In the genomic region with DNA sequence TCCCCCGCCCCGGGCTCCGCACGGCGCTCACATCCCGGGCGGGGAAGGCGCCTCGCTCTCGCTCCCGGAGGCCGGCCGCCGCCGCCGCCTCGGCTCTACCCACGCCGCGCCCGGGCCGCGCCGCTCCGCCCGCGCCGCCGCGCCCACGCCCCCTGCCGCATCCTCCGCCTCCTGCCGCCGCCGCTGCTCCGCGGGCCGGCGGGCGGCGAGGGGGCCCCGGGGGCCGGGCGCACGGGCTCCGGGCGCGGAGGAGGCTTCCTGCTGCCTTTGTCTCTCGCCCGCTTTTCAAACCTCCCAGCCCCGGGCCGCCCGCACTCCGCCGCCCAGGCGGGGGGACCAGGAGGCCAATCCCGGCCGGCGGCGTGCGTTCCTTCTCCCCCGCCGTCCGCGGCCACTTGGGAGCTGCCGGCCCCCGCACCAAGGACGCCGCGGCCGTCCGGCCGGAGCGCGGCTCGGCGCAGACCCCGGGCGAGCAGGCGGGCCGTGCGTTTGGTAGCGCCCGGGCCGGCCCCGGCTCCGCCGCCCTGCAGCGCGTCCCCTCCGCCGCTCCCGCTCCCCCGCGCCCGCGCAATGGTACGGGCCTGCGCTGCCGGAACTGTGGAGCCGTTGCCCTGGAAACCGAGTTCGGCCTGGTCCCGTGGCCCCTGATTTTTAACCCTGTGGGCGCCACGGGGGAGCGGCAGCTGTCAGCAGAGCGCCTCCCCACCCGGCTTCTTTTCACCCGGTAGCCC, we compare ENCODE assay signal across 2 cellular contexts.
TF ChIP-seq lines count a peak whose summit lies in the region.

A gene with protein sequence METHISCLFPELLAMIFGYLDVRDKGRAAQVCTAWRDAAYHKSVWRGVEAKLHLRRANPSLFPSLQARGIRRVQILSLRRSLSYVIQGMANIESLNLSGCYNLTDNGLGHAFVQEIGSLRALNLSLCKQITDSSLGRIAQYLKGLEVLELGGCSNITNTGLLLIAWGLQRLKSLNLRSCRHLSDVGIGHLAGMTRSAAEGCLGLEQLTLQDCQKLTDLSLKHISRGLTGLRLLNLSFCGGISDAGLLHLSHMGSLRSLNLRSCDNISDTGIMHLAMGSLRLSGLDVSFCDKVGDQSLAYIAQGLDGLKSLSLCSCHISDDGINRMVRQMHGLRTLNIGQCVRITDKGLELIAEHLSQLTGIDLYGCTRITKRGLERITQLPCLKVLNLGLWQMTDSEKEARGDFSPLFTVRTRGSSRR (minus strand): TSS at position 287 of the 731 bp plus-strand sequence. CDS start 515 bp downstream, outside the sequence.

TF ChIP-seq in HCT116, 20 proteins besides CTCF, POLR2A, EP300 and RAD21 (continued from another document):
- no peak for TF ChIP-seq ELF1 (IDR thresholded peaks at IDR 0.05; ENCODE audit: borderline replicate concordance, low read depth)
- no peak for TF ChIP-seq ZNF274 (IDR thresholded peaks at IDR 0.05; ENCODE audit: low read depth, low read length)
- no peak for TF ChIP-seq FOSL1 (IDR thresholded peaks at IDR 0.05; ENCODE audit: low read depth)
- no peak; the same call in 1 of the 2 replicates for TF ChIP-seq SIN3A (IDR thresholded peaks at IDR 0.05; ENCODE audit: low read depth)
- no peak for TF ChIP-seq EGR1 (IDR thresholded peaks at IDR 0.05; ENCODE audit: low read depth)
- no peak for TF ChIP-seq SRF (IDR thresholded peaks at IDR 0.05; ENCODE audit: low read depth)
- no peak for TF ChIP-seq EZH2phosphoT487 (IDR thresholded peaks at IDR 0.05; ENCODE audit: borderline replicate concordance)
- TF ChIP-seq, protein P1, sequence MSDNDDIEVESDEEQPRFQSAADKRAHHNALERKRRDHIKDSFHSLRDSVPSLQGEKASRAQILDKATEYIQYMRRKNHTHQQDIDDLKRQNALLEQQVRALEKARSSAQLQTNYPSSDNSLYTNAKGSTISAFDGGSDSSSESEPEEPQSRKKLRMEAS (IDR thresholded peaks at IDR 0.05): 0 out of 2 replicates have a peak, but pooled peaks have one; percentile 13
- no peak for TF ChIP-seq ATF3 (IDR thresholded peaks at IDR 0.05)
- no peak for TF ChIP-seq CEBPB (IDR thresholded peaks at IDR 0.05; ENCODE audit: low read depth)
- no peak for TF ChIP-seq CBX3 (IDR thresholded peaks at IDR 0.05; ENCODE audit: low read depth)
- TF ChIP-seq, protein P2, sequence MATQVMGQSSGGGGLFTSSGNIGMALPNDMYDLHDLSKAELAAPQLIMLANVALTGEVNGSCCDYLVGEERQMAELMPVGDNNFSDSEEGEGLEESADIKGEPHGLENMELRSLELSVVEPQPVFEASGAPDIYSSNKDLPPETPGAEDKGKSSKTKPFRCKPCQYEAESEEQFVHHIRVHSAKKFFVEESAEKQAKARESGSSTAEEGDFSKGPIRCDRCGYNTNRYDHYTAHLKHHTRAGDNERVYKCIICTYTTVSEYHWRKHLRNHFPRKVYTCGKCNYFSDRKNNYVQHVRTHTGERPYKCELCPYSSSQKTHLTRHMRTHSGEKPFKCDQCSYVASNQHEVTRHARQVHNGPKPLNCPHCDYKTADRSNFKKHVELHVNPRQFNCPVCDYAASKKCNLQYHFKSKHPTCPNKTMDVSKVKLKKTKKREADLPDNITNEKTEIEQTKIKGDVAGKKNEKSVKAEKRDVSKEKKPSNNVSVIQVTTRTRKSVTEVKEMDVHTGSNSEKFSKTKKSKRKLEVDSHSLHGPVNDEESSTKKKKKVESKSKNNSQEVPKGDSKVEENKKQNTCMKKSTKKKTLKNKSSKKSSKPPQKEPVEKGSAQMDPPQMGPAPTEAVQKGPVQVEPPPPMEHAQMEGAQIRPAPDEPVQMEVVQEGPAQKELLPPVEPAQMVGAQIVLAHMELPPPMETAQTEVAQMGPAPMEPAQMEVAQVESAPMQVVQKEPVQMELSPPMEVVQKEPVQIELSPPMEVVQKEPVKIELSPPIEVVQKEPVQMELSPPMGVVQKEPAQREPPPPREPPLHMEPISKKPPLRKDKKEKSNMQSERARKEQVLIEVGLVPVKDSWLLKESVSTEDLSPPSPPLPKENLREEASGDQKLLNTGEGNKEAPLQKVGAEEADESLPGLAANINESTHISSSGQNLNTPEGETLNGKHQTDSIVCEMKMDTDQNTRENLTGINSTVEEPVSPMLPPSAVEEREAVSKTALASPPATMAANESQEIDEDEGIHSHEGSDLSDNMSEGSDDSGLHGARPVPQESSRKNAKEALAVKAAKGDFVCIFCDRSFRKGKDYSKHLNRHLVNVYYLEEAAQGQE (IDR thresholded peaks at IDR 0.05; ENCODE audit: low read depth): no peak
- TF ChIP-seq JUND (IDR thresholded peaks at IDR 0.05): no peak
- TF ChIP-seq, protein P3, sequence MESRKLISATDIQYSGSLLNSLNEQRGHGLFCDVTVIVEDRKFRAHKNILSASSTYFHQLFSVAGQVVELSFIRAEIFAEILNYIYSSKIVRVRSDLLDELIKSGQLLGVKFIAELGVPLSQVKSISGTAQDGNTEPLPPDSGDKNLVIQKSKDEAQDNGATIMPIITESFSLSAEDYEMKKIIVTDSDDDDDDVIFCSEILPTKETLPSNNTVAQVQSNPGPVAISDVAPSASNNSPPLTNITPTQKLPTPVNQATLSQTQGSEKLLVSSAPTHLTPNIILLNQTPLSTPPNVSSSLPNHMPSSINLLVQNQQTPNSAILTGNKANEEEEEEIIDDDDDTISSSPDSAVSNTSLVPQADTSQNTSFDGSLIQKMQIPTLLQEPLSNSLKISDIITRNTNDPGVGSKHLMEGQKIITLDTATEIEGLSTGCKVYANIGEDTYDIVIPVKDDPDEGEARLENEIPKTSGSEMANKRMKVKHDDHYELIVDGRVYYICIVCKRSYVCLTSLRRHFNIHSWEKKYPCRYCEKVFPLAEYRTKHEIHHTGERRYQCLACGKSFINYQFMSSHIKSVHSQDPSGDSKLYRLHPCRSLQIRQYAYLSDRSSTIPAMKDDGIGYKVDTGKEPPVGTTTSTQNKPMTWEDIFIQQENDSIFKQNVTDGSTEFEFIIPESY (IDR thresholded peaks at IDR 0.05; ENCODE audit: extremely low read depth, insufficient replicate concordance, low read length): no peak
- peak; percentile 68 for TF ChIP-seq ZFX (IDR thresholded peaks at IDR 0.05)
- TF ChIP-seq EZH2 (IDR thresholded peaks at IDR 0.05): no peak
- peak; percentile 48; the same call in 1 of the 2 replicates for TF ChIP-seq SP1 (IDR thresholded peaks at IDR 0.05; ENCODE audit: low read depth)

TF ChIP-seq in SK-N-SH, 30 proteins besides CTCF, POLR2A, EP300 and RAD21 (continued from another document):
- TF ChIP-seq, protein P4, sequence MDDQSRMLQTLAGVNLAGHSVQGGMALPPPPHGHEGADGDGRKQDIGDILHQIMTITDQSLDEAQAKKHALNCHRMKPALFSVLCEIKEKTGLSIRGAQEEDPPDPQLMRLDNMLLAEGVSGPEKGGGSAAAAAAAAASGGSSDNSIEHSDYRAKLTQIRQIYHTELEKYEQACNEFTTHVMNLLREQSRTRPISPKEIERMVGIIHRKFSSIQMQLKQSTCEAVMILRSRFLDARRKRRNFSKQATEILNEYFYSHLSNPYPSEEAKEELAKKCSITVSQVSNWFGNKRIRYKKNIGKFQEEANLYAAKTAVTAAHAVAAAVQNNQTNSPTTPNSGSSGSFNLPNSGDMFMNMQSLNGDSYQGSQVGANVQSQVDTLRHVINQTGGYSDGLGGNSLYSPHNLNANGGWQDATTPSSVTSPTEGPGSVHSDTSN (IDR thresholded peaks at IDR 0.05): peak; percentile 18; the same call in 1 of the 2 replicates
- TF ChIP-seq, protein P5, sequence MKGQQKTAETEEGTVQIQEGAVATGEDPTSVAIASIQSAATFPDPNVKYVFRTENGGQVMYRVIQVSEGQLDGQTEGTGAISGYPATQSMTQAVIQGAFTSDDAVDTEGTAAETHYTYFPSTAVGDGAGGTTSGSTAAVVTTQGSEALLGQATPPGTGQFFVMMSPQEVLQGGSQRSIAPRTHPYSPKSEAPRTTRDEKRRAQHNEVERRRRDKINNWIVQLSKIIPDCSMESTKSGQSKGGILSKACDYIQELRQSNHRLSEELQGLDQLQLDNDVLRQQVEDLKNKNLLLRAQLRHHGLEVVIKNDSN (IDR thresholded peaks at IDR 0.05; ENCODE audit: borderline replicate concordance, low read depth): peak; percentile 81; the same call in 1 of the 2 replicates
- peak; percentile 33; the same call in 1 of the 2 replicates for TF ChIP-seq TAF1 (IDR thresholded peaks at IDR 0.05; ENCODE audit: borderline replicate concordance, low read depth, low read length)
- peak; percentile 44 for TF ChIP-seq ELF1 (IDR thresholded peaks at IDR 0.05)
- peak; percentile 90; the same call in 1 of the 2 replicates for TF ChIP-seq SIN3A (IDR thresholded peaks at IDR 0.05; ENCODE audit: borderline replicate concordance, low read depth, low read length)
- TF ChIP-seq NRF1 (IDR thresholded peaks at IDR 0.05; ENCODE audit: low read depth, low read length): peak; percentile 32; the same call in 1 of the 2 replicates
- peak; percentile 43; the same call in 1 of the 2 replicates for TF ChIP-seq POLR2AphosphoS5 (IDR thresholded peaks at IDR 0.05; ENCODE audit: low read depth, low read length)
- TF ChIP-seq, protein P2 (IDR thresholded peaks at IDR 0.05; ENCODE audit: low read depth, low read length): no peak
- TF ChIP-seq GABPA (IDR thresholded peaks at IDR 0.05; ENCODE audit: low read depth): peak; percentile 37; the same call in 1 of the 2 replicates
- TF ChIP-seq YY1 (IDR thresholded peaks at IDR 0.05; ENCODE audit: low read depth): no peak
- TF ChIP-seq FOXM1 (IDR thresholded peaks at IDR 0.05; ENCODE audit: low read depth): no peak
- TF ChIP-seq RXRA (IDR thresholded peaks at IDR 0.05; ENCODE audit: borderline replicate concordance, low read depth): no peak
- TF ChIP-seq CHD2 (IDR thresholded peaks at IDR 0.05; ENCODE audit: low read length, partially characterized antibody): peak; percentile 43
- peak; percentile 71 for TF ChIP-seq MXI1 (IDR thresholded peaks at IDR 0.05; ENCODE audit: low read depth, low read length)
- TF ChIP-seq, protein P6, sequence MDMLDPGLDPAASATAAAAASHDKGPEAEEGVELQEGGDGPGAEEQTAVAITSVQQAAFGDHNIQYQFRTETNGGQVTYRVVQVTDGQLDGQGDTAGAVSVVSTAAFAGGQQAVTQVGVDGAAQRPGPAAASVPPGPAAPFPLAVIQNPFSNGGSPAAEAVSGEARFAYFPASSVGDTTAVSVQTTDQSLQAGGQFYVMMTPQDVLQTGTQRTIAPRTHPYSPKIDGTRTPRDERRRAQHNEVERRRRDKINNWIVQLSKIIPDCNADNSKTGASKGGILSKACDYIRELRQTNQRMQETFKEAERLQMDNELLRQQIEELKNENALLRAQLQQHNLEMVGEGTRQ (IDR thresholded peaks at IDR 0.05; ENCODE audit: borderline replicate concordance, low read depth, low read length): 0 out of 2 replicates have a peak, but pooled peaks have one; percentile 24
TF ChIP-seq in SK-N-SH: peak in this region for 12.
